ENCODE assay signal across 1 cellular context in genomic region chr20:23588434-23589403, GRCh38.
TF ChIP-seq lines count a peak whose summit lies in the region.

No MANE protein-coding gene starts in this region.

TF ChIP-seq in WTC11, 78 proteins besides CTCF, POLR2A, EP300 and RAD21 (continued from another document):
- TF ChIP-seq, protein P1, sequence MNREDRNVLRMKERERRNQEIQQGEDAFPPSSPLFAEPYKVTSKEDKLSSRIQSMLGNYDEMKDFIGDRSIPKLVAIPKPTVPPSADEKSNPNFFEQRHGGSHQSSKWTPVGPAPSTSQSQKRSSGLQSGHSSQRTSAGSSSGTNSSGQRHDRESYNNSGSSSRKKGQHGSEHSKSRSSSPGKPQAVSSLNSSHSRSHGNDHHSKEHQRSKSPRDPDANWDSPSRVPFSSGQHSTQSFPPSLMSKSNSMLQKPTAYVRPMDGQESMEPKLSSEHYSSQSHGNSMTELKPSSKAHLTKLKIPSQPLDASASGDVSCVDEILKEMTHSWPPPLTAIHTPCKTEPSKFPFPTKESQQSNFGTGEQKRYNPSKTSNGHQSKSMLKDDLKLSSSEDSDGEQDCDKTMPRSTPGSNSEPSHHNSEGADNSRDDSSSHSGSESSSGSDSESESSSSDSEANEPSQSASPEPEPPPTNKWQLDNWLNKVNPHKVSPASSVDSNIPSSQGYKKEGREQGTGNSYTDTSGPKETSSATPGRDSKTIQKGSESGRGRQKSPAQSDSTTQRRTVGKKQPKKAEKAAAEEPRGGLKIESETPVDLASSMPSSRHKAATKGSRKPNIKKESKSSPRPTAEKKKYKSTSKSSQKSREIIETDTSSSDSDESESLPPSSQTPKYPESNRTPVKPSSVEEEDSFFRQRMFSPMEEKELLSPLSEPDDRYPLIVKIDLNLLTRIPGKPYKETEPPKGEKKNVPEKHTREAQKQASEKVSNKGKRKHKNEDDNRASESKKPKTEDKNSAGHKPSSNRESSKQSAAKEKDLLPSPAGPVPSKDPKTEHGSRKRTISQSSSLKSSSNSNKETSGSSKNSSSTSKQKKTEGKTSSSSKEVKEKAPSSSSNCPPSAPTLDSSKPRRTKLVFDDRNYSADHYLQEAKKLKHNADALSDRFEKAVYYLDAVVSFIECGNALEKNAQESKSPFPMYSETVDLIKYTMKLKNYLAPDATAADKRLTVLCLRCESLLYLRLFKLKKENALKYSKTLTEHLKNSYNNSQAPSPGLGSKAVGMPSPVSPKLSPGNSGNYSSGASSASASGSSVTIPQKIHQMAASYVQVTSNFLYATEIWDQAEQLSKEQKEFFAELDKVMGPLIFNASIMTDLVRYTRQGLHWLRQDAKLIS (CRISPR knock-in tag; IDR thresholded peaks at IDR 0.05; ENCODE audit: borderline replicate concordance) = no peak
- no peak for TF ChIP-seq NFATC4 (CRISPR knock-in tag; IDR thresholded peaks at IDR 0.05)
- TF ChIP-seq ELF4 (CRISPR knock-in tag; IDR thresholded peaks at IDR 0.05; ENCODE audit: low read depth) = no peak
- no peak for TF ChIP-seq ZNF232 (CRISPR knock-in tag; IDR thresholded peaks at IDR 0.05)
- TF ChIP-seq, protein P2, sequence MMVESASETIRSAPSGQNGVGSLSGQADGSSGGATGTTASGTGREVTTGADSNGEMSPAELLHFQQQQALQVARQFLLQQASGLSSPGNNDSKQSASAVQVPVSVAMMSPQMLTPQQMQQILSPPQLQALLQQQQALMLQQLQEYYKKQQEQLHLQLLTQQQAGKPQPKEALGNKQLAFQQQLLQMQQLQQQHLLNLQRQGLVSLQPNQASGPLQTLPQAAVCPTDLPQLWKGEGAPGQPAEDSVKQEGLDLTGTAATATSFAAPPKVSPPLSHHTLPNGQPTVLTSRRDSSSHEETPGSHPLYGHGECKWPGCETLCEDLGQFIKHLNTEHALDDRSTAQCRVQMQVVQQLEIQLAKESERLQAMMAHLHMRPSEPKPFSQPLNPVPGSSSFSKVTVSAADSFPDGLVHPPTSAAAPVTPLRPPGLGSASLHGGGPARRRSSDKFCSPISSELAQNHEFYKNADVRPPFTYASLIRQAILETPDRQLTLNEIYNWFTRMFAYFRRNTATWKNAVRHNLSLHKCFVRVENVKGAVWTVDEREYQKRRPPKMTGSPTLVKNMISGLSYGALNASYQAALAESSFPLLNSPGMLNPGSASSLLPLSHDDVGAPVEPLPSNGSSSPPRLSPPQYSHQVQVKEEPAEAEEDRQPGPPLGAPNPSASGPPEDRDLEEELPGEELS (CRISPR knock-in tag; IDR thresholded peaks at IDR 0.05) = no peak
- no peak for TF ChIP-seq OVOL2 (CRISPR knock-in tag; IDR thresholded peaks at IDR 0.05; ENCODE audit: borderline replicate concordance)
- no peak for TF ChIP-seq FOXK1 (CRISPR knock-in tag; IDR thresholded peaks at IDR 0.05)
- TF ChIP-seq PRDM15 (CRISPR knock-in tag; IDR thresholded peaks at IDR 0.05) = no peak
- TF ChIP-seq, protein P3, sequence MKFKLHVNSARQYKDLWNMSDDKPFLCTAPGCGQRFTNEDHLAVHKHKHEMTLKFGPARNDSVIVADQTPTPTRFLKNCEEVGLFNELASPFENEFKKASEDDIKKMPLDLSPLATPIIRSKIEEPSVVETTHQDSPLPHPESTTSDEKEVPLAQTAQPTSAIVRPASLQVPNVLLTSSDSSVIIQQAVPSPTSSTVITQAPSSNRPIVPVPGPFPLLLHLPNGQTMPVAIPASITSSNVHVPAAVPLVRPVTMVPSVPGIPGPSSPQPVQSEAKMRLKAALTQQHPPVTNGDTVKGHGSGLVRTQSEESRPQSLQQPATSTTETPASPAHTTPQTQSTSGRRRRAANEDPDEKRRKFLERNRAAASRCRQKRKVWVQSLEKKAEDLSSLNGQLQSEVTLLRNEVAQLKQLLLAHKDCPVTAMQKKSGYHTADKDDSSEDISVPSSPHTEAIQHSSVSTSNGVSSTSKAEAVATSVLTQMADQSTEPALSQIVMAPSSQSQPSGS (CRISPR knock-in tag; IDR thresholded peaks at IDR 0.05; ENCODE audit: borderline replicate concordance, low read depth) = no peak
- no peak for TF ChIP-seq NR3C1 (CRISPR knock-in tag; conservative IDR thresholded peaks at IDR 0.05; ENCODE audit: low read depth)
- TF ChIP-seq, protein P4, sequence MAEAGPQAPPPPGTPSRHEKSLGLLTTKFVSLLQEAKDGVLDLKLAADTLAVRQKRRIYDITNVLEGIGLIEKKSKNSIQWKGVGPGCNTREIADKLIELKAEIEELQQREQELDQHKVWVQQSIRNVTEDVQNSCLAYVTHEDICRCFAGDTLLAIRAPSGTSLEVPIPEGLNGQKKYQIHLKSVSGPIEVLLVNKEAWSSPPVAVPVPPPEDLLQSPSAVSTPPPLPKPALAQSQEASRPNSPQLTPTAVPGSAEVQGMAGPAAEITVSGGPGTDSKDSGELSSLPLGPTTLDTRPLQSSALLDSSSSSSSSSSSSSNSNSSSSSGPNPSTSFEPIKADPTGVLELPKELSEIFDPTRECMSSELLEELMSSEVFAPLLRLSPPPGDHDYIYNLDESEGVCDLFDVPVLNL (CRISPR knock-in tag; IDR thresholded peaks at IDR 0.05; ENCODE audit: borderline replicate concordance, low read depth) = no peak
- TF ChIP-seq, protein P5, sequence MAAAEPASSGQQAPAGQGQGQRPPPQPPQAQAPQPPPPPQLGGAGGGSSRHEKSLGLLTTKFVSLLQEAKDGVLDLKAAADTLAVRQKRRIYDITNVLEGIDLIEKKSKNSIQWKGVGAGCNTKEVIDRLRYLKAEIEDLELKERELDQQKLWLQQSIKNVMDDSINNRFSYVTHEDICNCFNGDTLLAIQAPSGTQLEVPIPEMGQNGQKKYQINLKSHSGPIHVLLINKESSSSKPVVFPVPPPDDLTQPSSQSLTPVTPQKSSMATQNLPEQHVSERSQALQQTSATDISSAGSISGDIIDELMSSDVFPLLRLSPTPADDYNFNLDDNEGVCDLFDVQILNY (CRISPR knock-in tag; IDR thresholded peaks at IDR 0.05) = no peak
